Comparison of ENCODE assay signal across 13 cellular contexts in genomic region chr22:38531251-38531956, GRCh38. TPM values are rescaled to one million over a fixed set of nuclear protein-coding genes. Genes with fewer than 3 reads are reported as not detected.
A peak's percentile ranks its signal among the peaks of the same experiment; 100 is the strongest.
DNase-seq lines count a peak whose midpoint lies in the region; ATAC-seq and TF ChIP-seq lines count a peak whose summit lies in the region.
"Had no signal": no experiment of that assay in that cellular context is flagged by ENCODE, and none has a peak within 500 bp of the region (broad histone marks: within the 10 kb centered on the region; RNA-seq: fewer than 3 reads in every experiment).

No MANE protein-coding gene starts in this region.

- peak overlapping the region; percentile 12; the same call in 1 of the 2 replicates for H3K27ac ChIP-seq in DND-41 (ENCODE audit: low read length)
- H3K27ac ChIP-seq: KMS-11, SK-N-MC, suprapubic skin had no signal

- peaks cover 5% of the 10 kb centered on the region for H3K4me1 Mint-ChIP-seq in activated CD4-positive, alpha-beta memory T cell treated with anti-CD3 and anti-CD28 coated beads for 36 hours (ENCODE audit: low read depth)
- H3K4me1 Mint-ChIP-seq in naive thymus-derived CD8-positive, alpha-beta T cell: peaks cover 8 to 21% (median 19%) of the 10 kb centered on the region in 4 donors

- POLR2A ChIA-PET in activated CD4-positive, alpha-beta memory T cell treated with anti-CD3 and anti-CD28 coated beads for 36 hours (lab: Charles Lee): interaction anchor here (1.3 kb wide), 1 partner anchor 8 kb away, joined by 3 read pairs; no protein-coding TSS in a partner anchor
- POLR2A ChIA-PET in naive thymus-derived CD8-positive, alpha-beta T cell (lab: Charles Lee): interaction anchor here (1.1 to 1.3 kb wide), 2 partner anchors 9 to 24 kb away, joined by 3 to 9 read pairs; no protein-coding TSS in a partner anchor

- H3K36me3 Mint-ChIP-seq in activated CD4-positive, alpha-beta memory T cell treated with anti-CD3 and anti-CD28 coated beads for 36 hours: no peaks in the 10 kb centered on the region
- H3K36me3 Mint-ChIP-seq in naive thymus-derived CD8-positive, alpha-beta T cell: no peaks in the 10 kb centered on the region
- H3K36me3 Mint-ChIP-seq: brain had no signal

- H3K4me1 ChIP-seq in DND-41 (ENCODE audit: insufficient read depth, low read length): peaks cover 16% of the 10 kb centered on the region
- H3K4me1 ChIP-seq: suprapubic skin had no signal

- H3K27me3 ChIP-seq in DND-41 (ENCODE audit: insufficient read depth, low read length, poor library complexity): no peaks in the 10 kb centered on the region
- H3K27me3 ChIP-seq: suprapubic skin had no signal

- intact Hi-C loops in activated CD4-positive, alpha-beta memory T cell treated with anti-CD3 and anti-CD28 coated beads for 36 hours (cut with micrococcal nuclease): no loop called here

- peak overlapping the region; percentile 7 for H3K4me3 Mint-ChIP-seq in activated CD4-positive, alpha-beta memory T cell treated with anti-CD3 and anti-CD28 coated beads for 36 hours
- peak overlapping the region; percentile 46 to 77 (median 62) for H3K4me3 Mint-ChIP-seq in naive thymus-derived CD8-positive, alpha-beta T cell
- H3K4me3 Mint-ChIP-seq: brain had no signal

- no peak overlapping the region for H3K4me3 ChIP-seq in DND-41 (ENCODE audit: low read depth in 1 of 2, low read length in 2 of 2)
- H3K4me3 ChIP-seq: SK-N-MC, suprapubic skin had no signal

- peak overlapping the region; percentile 41 for H2AFZ ChIP-seq in DND-41 (ENCODE audit: low read depth, low read length)

- peak overlapping the region; percentile 83 for H3K27ac Mint-ChIP-seq in activated CD4-positive, alpha-beta memory T cell treated with anti-CD3 and anti-CD28 coated beads for 36 hours
- peak overlapping the region; percentile 19 to 95 (median 85) for H3K27ac Mint-ChIP-seq in naive thymus-derived CD8-positive, alpha-beta T cell
- H3K27ac Mint-ChIP-seq: brain had no signal

- H3K9me3 ChIP-seq in DND-41 (ENCODE audit: insufficient read depth, low read length, severe bottlenecking): no peaks in the 10 kb centered on the region
- H3K9me3 ChIP-seq: suprapubic skin had no signal

- H3K36me3 ChIP-seq in DND-41 (ENCODE audit: insufficient read depth, low read length): no peaks in the 10 kb centered on the region
- H3K36me3 ChIP-seq: suprapubic skin had no signal

- H3K4me2 ChIP-seq in DND-41 (ENCODE audit: insufficient read depth, low read length): no peak overlapping the region
- H3K4me2 ChIP-seq: KMS-11 had no signal

- ATAC-seq in DND-41 (ENCODE audit: insufficient read depth, low read depth) (peak; percentile 50), GM19452 (IDR thresholded peaks at IDR 0.05; ENCODE audit: unreplicated experiment) (no peak)
- ATAC-seq in naive thymus-derived CD8-positive, alpha-beta T cell: peak; percentile 48 to 71

- TF ChIP-seq CTCF in DND-41 (IDR thresholded peaks at IDR 0.05; ENCODE audit: borderline replicate concordance, extremely low read depth, low read length, poor library complexity, severe bottlenecking): no peak

- no peaks in the 10 kb centered on the region for H3K27me3 Mint-ChIP-seq in activated CD4-positive, alpha-beta memory T cell treated with anti-CD3 and anti-CD28 coated beads for 36 hours
- no peaks in the 10 kb centered on the region for H3K27me3 Mint-ChIP-seq in naive thymus-derived CD8-positive, alpha-beta T cell

- no peaks in the 10 kb centered on the region for H4K20me1 ChIP-seq in DND-41 (ENCODE audit: insufficient read depth, low read length)

- no peaks in the 10 kb centered on the region for H3K79me2 ChIP-seq in DND-41 (ENCODE audit: insufficient read depth, low read length)

- no peaks in the 10 kb centered on the region for H3K9me3 Mint-ChIP-seq in activated CD4-positive, alpha-beta memory T cell treated with anti-CD3 and anti-CD28 coated beads for 36 hours
- H3K9me3 Mint-ChIP-seq in naive thymus-derived CD8-positive, alpha-beta T cell: no peaks in the 10 kb centered on the region
- H3K9me3 Mint-ChIP-seq: brain had no signal

- no peak for DNase-seq in DND-41
- peak; percentile 62 for DNase-seq in MV-4-11 (lab: John Stamatoyannopoulos, UW)
- DNase-seq in activated CD4-positive, alpha-beta memory T cell treated with anti-CD3 and anti-CD28 coated beads for 36 hours: no peak
- DNase-seq in naive thymus-derived CD8-positive, alpha-beta T cell: no peak
- DNase-seq in A172 (ENCODE audit: low spot score): no peak
- no peak for DNase-seq in cerebellar cortex (ENCODE audit: low spot score)
- DNase-seq: hippocampal formation, mesendoderm had no signal

- no peak overlapping the region for H3K9ac ChIP-seq in DND-41 (ENCODE audit: low read depth, low read length)
- H3K9ac ChIP-seq: KMS-11 had no signal

- CTCF ChIA-PET in activated CD4-positive, alpha-beta memory T cell treated with anti-CD3 and anti-CD28 coated beads for 36 hours (lab: Charles Lee): interaction anchor here (0.6 to 1.4 kb wide), 3 partner anchors 27 to 453 kb away, joined by 3 to 4 read pairs (median 4); no protein-coding TSS in a partner anchor

RNA-seq across cellular contexts. Expression of gene DDX17, which starts 25.3 kb away (rescaled TPM):
- 100 to 1,000 TPM; 353 to 358 TPM for total RNA-seq in activated CD4-positive, alpha-beta memory T cell treated with anti-CD3 and anti-CD28 coated beads for 36 hours
- 1,000 to 10,000 TPM; 1,031 to 1,044 TPM for total RNA-seq in naive thymus-derived CD8-positive, alpha-beta T cell
- polyA plus RNA-seq in naive thymus-derived CD8-positive, alpha-beta T cell: 10 to 100 TPM; 27.3 to 38.7 (median 28.2) TPM
- total RNA-seq in A172 (2014; rRNA removed; shearing (Covaris generic)): 241 and 273 TPM in 2 replicates

RNA-seq across cellular contexts. Expression of gene DMC1, which starts 38.6 kb away (rescaled TPM):
- total RNA-seq in activated CD4-positive, alpha-beta memory T cell treated with anti-CD3 and anti-CD28 coated beads for 36 hours: 10 to 100 TPM; 15.8 to 20.1 TPM
- total RNA-seq in naive thymus-derived CD8-positive, alpha-beta T cell: under 1 TPM in 1 of 2 experiments, not detected in 1; 0.73 TPM
- not detected for polyA plus RNA-seq in naive thymus-derived CD8-positive, alpha-beta T cell
- 0.10 and 0.28 TPM in 2 replicates for total RNA-seq in A172 (2014; rRNA removed; shearing (Covaris generic))

Comparison
In these comparisons a context has a peak if more than half of its experiments do, and no peak if none do; other contexts are left out.
1. RNA of gene DMC1, which starts 38.6 kb away (total RNA-seq): 15.8 to 20.1 TPM in activated CD4-positive, alpha-beta memory T cell treated with anti-CD3 and anti-CD28 coated beads for 36 hours; 0.73 TPM in naive thymus-derived CD8-positive, alpha-beta T cell and 0.10 to 0.28 TPM in A172; every median in the first group is over 4 times any median in the second.